8 cellular contexts compared by ENCODE assay signal in genomic region chr19:12666305-12667048, GRCh38. TPM values are rescaled to one million over a fixed set of nuclear protein-coding genes. Genes with fewer than 3 reads are reported as not detected.
DNase-seq lines count a peak whose midpoint lies in the region; ATAC-seq and TF ChIP-seq lines count a peak whose summit lies in the region.

TSS of gene MAN2B1 (minus strand) at chr19:12666742. CDS start at chr19:12666701, 41 bp downstream.
TSS of gene WDR83 (plus strand) at chr19:12666807. CDS start at chr19:12669791, 2,984 bp downstream.

- H4K20me1 ChIP-seq in hepatocyte (ENCODE audit: insufficient read depth, poor library complexity, severe bottlenecking) = no peaks in the 10 kb centered on the region

- H3K79me2 ChIP-seq in hepatocyte = peaks cover 45% of the 10 kb centered on the region

- H3K36me3 ChIP-seq in HAP-1 (replicated peaks) = peaks cover 40% of the 10 kb centered on the region
- peaks cover 11 to 35% of the 10 kb centered on the region in 2 donors for H3K36me3 ChIP-seq in ascending aorta
- H3K36me3 ChIP-seq in hepatocyte (replicated peaks; ENCODE audit: insufficient read depth, low read depth) = no peaks in the 10 kb centered on the region
- H3K36me3 ChIP-seq in aorta (ENCODE audit: control insufficient read depth in 1 of 2, insufficient read depth in 2 of 2, low read length in 1 of 2) = peaks cover 0 to 4% of the 10 kb centered on the region in 2 donors

- H3K9me3 ChIP-seq in HAP-1 (peaks cover 7% of the 10 kb centered on the region; the same call in 1 of the 2 replicates), ascending aorta (no peaks in the 10 kb centered on the region), hepatocyte (ENCODE audit: low read depth) (no peaks in the 10 kb centered on the region), aorta (ENCODE audit: control insufficient read depth, low read length) (no peaks in the 10 kb centered on the region)

- H3K4me1 ChIP-seq in HAP-1 (peaks cover 21% of the 10 kb centered on the region), ascending aorta (peaks cover 12 to 33% of the 10 kb centered on the region in 2 donors), hepatocyte (ENCODE audit: insufficient read depth) (peaks cover 14% of the 10 kb centered on the region), aorta (ENCODE audit: control insufficient read depth in 1 of 2, insufficient read depth in 2 of 2, low read length in 2 of 2) (no peaks in the 10 kb centered on the region)

- H3K27ac ChIP-seq in ascending aorta (peak within 1 kb of the TSS; percentile 58 to 80), hepatocyte (peak within 1 kb of the TSS; percentile 77), aorta (ENCODE audit: low read depth in 1 of 2, low read length in 2 of 2) (no peak within 1 kb of the TSS)

- 8% methylated on average over 31 of the region's 46 CpGs for WGBS in hepatocyte (ENCODE audit: low lambda C conversion rate, missing lambda C conversion rate)
- WGBS in aorta, 2 donors = 1% methylated on average over 43 to 46 of the region's 46 CpGs

- DNase-seq in DMS79 treated with DMSO at 0.1 percent for 48 hours (lab: John Stamatoyannopoulos, UW) (peak; percentile 60), HAP-1 (ENCODE audit: low spot score in 2 of 2) (peak; percentile 78 to 90), NCI-H1694 treated with DMSO at 0.1 percent for 48 hours (lab: John Stamatoyannopoulos, UW) (peak; percentile 21), T-helper 9 cell (peak; percentile 78), ascending aorta (ENCODE audit: low spot score in 2 of 2) (peak; percentile 25 to 89), hepatocyte (ENCODE audit: low spot score) (peak; percentile 93), retinal pigment epithelial cell (ENCODE audit: low read depth) (no peak), aorta (peak; percentile 82 to 91)

- intact Hi-C loops in ascending aorta (cut with DNase I) = loop anchor here (5.0 kb wide), 3 partner anchors 104 to 1129 kb away; partner anchors contain the start of gene CNN1
- intact Hi-C loops in aorta (cut with DNase I) = loop anchor here in 1 of 2 donors (2.0 to 5.0 kb wide), 2 partner anchors 102 to 114 kb away; partner anchors contain the start of gene ZNF564

- peak within 1 kb of the TSS; percentile 82 for H2AFZ ChIP-seq in hepatocyte

- H3K9me2 ChIP-seq in hepatocyte (replicated peaks; ENCODE audit: insufficient read depth) = no peaks in the 10 kb centered on the region

- H3K27me3 ChIP-seq in HAP-1 (ENCODE audit: low read depth) = no peaks in the 10 kb centered on the region
- H3K27me3 ChIP-seq in ascending aorta = no peaks in the 10 kb centered on the region
- no peaks in the 10 kb centered on the region for H3K27me3 ChIP-seq in hepatocyte
- no peaks in the 10 kb centered on the region for H3K27me3 ChIP-seq in aorta (ENCODE audit: control insufficient read depth in 1 of 2, insufficient read depth in 2 of 2, low read length in 1 of 2)

- TF ChIP-seq CTCF in ascending aorta (IDR thresholded peaks at IDR 0.05) (no peak), hepatocyte (IDR thresholded peaks at IDR 0.05; ENCODE audit: poor library complexity) (no peak), retinal pigment epithelial cell (conservative IDR thresholded peaks at IDR 0.05; ENCODE audit: low read depth, low read length) (no peak)

- H3K4me3 ChIP-seq in HAP-1 (peak within 1 kb of the TSS; percentile 91), ascending aorta (peak within 1 kb of the TSS; percentile 71 to 81), hepatocyte (peak within 1 kb of the TSS; percentile 91), retinal pigment epithelial cell (ENCODE audit: low read length) (peak within 1 kb of the TSS; percentile 59), aorta (ENCODE audit: low read length in 2 of 2) (peak within 1 kb of the TSS; percentile 44 to 68)

- in situ Hi-C loops in HAP-1 (cut with MboI; ENCODE audit: low sequenced_read_pairs) = no loop called here

- ATAC-seq in aorta (ENCODE audit: low FRiP score) = peak; percentile 88

- H3K4me2 ChIP-seq in hepatocyte = peak within 1 kb of the TSS; percentile 98

RNA-seq across cellular contexts. Expression of gene MAN2B1, which starts in this region (rescaled TPM):
- total RNA-seq in ascending aorta (36.3 TPM), hepatocyte (67.2 and 68.8 TPM in 2 replicates), aorta (100 to 1,000 TPM in 1 of 2 donors, 10 to 100 TPM in 1; 74.8 to 111 TPM)
- polyA plus RNA-seq in hepatocyte (77.1 and 81.9 TPM in 2 replicates), aorta (10 to 100 TPM; 54.6 to 88.7 TPM)

RNA-seq across cellular contexts. Expression of gene WDR83, which starts in this region (rescaled TPM):
- total RNA-seq in ascending aorta (12.0 TPM), hepatocyte (9.1 and 12.2 TPM in 2 replicates), aorta (10 to 100 TPM in 1 of 2 donors, 1 to 10 TPM in 1; 7.1 to 11.8 TPM)
- polyA plus RNA-seq in hepatocyte (19.5 and 21.5 TPM in 2 replicates), aorta (10 to 100 TPM in 1 of 2 donors, 1 to 10 TPM in 1; 9.4 to 20.9 TPM)

Comparison
In these comparisons a context has a peak if more than half of its experiments do, and no peak if none do; other contexts are left out.
1. H3K27ac ChIP-seq: peak in ascending aorta (2 of 2) and hepatocyte (single experiment); none in aorta (0 of 2).
2. Peak in every context shown above with its lines, with median percentiles within 50 percentile points of each other: H3K4me3 ChIP-seq.